ENCODE assay signal across 1 cellular context in genomic region chr1:162639718-162640117, GRCh38.
TF ChIP-seq lines count a peak whose summit lies in the region.

No MANE protein-coding gene starts in this region.

TF ChIP-seq in GM12878, 131 proteins besides CTCF, POLR2A, EP300 and RAD21 (continued from another document and continues in another):
- TF ChIP-seq ZNF687 (IDR thresholded peaks at IDR 0.05) (no peak), NFXL1 (IDR thresholded peaks at IDR 0.05; ENCODE audit: borderline replicate concordance) (no peak), SREBF1 (IDR thresholded peaks at IDR 0.05; ENCODE audit: low read length) (no peak), KDM1A (IDR thresholded peaks at IDR 0.05; ENCODE audit: borderline replicate concordance) (no peak), NFIC (IDR thresholded peaks at IDR 0.05; ENCODE audit: low read depth, low read length) (peak; percentile 60), BMI1 (IDR thresholded peaks at IDR 0.05; ENCODE audit: borderline replicate concordance) (no peak), IKZF2 (IDR thresholded peaks at IDR 0.05) (peak; percentile 87 to 89), KLF5 (IDR thresholded peaks at IDR 0.05; ENCODE audit: partially characterized antibody) (no peak), SMC3 (IDR thresholded peaks at IDR 0.05; ENCODE audit: borderline replicate concordance, low read length) (no peak), POLR2AphosphoS2 (IDR thresholded peaks at IDR 0.05; ENCODE audit: low read depth, low read length) (no peak), E2F8 (IDR thresholded peaks at IDR 0.05; ENCODE audit: low read depth, partially characterized antibody) (no peak), IRF4 (IDR thresholded peaks at IDR 0.05; ENCODE audit: low read depth, low read length) (peak; percentile 52; the same call in 1 of the 2 replicates), MTA3 (IDR thresholded peaks at IDR 0.05; ENCODE audit: borderline replicate concordance, low read length) (no peak), CBFB (IDR thresholded peaks at IDR 0.05; ENCODE audit: low read depth) (peak; percentile 19; the same call in 1 of the 2 replicates), KAT2A (conservative IDR thresholded peaks at IDR 0.05; ENCODE audit: control insufficient read depth, low read depth, low read length) (no peak), ELK1 (IDR thresholded peaks at IDR 0.05; ENCODE audit: low read depth, low read length) (no peak), ATF3 (IDR thresholded peaks at IDR 0.05; ENCODE audit: borderline replicate concordance, extremely low read depth, low read depth, low read length) (no peak), JUNB (IDR thresholded peaks at IDR 0.05) (no peak), MEF2A (IDR thresholded peaks at IDR 0.05; ENCODE audit: insufficient read depth, low read depth, low read length) (no peak), EZH2 (IDR thresholded peaks at IDR 0.05; ENCODE audit: borderline replicate concordance, control insufficient read depth, low read depth, low read length) (no peak), ATF7 (IDR thresholded peaks at IDR 0.05; ENCODE audit: low read depth) (peak; percentile 73), MYB (IDR thresholded peaks at IDR 0.05; ENCODE audit: borderline replicate concordance, low read depth, low read length) (no peak), NBN (IDR thresholded peaks at IDR 0.05) (peak; percentile 70), IRF5 (IDR thresholded peaks at IDR 0.05; ENCODE audit: borderline replicate concordance) (no peak)
- TF ChIP-seq, protein P1, sequence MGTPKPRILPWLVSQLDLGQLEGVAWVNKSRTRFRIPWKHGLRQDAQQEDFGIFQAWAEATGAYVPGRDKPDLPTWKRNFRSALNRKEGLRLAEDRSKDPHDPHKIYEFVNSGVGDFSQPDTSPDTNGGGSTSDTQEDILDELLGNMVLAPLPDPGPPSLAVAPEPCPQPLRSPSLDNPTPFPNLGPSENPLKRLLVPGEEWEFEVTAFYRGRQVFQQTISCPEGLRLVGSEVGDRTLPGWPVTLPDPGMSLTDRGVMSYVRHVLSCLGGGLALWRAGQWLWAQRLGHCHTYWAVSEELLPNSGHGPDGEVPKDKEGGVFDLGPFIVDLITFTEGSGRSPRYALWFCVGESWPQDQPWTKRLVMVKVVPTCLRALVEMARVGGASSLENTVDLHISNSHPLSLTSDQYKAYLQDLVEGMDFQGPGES (IDR thresholded peaks at IDR 0.05): no peak
- TF ChIP-seq, protein P2, sequence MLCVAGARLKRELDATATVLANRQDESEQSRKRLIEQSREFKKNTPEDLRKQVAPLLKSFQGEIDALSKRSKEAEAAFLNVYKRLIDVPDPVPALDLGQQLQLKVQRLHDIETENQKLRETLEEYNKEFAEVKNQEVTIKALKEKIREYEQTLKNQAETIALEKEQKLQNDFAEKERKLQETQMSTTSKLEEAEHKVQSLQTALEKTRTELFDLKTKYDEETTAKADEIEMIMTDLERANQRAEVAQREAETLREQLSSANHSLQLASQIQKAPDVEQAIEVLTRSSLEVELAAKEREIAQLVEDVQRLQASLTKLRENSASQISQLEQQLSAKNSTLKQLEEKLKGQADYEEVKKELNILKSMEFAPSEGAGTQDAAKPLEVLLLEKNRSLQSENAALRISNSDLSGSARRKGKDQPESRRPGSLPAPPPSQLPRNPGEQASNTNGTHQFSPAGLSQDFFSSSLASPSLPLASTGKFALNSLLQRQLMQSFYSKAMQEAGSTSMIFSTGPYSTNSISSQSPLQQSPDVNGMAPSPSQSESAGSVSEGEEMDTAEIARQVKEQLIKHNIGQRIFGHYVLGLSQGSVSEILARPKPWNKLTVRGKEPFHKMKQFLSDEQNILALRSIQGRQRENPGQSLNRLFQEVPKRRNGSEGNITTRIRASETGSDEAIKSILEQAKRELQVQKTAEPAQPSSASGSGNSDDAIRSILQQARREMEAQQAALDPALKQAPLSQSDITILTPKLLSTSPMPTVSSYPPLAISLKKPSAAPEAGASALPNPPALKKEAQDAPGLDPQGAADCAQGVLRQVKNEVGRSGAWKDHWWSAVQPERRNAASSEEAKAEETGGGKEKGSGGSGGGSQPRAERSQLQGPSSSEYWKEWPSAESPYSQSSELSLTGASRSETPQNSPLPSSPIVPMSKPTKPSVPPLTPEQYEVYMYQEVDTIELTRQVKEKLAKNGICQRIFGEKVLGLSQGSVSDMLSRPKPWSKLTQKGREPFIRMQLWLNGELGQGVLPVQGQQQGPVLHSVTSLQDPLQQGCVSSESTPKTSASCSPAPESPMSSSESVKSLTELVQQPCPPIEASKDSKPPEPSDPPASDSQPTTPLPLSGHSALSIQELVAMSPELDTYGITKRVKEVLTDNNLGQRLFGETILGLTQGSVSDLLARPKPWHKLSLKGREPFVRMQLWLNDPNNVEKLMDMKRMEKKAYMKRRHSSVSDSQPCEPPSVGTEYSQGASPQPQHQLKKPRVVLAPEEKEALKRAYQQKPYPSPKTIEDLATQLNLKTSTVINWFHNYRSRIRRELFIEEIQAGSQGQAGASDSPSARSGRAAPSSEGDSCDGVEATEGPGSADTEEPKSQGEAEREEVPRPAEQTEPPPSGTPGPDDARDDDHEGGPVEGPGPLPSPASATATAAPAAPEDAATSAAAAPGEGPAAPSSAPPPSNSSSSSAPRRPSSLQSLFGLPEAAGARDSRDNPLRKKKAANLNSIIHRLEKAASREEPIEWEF (IDR thresholded peaks at IDR 0.05; ENCODE audit: insufficient replicate concordance, low read depth, low read length): no peak
- TF ChIP-seq, protein P3, sequence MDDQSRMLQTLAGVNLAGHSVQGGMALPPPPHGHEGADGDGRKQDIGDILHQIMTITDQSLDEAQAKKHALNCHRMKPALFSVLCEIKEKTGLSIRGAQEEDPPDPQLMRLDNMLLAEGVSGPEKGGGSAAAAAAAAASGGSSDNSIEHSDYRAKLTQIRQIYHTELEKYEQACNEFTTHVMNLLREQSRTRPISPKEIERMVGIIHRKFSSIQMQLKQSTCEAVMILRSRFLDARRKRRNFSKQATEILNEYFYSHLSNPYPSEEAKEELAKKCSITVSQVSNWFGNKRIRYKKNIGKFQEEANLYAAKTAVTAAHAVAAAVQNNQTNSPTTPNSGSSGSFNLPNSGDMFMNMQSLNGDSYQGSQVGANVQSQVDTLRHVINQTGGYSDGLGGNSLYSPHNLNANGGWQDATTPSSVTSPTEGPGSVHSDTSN (IDR thresholded peaks at IDR 0.05; ENCODE audit: insufficient replicate concordance, low read depth, low read length): no peak
- TF ChIP-seq, protein P4, sequence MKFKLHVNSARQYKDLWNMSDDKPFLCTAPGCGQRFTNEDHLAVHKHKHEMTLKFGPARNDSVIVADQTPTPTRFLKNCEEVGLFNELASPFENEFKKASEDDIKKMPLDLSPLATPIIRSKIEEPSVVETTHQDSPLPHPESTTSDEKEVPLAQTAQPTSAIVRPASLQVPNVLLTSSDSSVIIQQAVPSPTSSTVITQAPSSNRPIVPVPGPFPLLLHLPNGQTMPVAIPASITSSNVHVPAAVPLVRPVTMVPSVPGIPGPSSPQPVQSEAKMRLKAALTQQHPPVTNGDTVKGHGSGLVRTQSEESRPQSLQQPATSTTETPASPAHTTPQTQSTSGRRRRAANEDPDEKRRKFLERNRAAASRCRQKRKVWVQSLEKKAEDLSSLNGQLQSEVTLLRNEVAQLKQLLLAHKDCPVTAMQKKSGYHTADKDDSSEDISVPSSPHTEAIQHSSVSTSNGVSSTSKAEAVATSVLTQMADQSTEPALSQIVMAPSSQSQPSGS (IDR thresholded peaks at IDR 0.05; ENCODE audit: low read length): no peak
- TF ChIP-seq, protein P5, sequence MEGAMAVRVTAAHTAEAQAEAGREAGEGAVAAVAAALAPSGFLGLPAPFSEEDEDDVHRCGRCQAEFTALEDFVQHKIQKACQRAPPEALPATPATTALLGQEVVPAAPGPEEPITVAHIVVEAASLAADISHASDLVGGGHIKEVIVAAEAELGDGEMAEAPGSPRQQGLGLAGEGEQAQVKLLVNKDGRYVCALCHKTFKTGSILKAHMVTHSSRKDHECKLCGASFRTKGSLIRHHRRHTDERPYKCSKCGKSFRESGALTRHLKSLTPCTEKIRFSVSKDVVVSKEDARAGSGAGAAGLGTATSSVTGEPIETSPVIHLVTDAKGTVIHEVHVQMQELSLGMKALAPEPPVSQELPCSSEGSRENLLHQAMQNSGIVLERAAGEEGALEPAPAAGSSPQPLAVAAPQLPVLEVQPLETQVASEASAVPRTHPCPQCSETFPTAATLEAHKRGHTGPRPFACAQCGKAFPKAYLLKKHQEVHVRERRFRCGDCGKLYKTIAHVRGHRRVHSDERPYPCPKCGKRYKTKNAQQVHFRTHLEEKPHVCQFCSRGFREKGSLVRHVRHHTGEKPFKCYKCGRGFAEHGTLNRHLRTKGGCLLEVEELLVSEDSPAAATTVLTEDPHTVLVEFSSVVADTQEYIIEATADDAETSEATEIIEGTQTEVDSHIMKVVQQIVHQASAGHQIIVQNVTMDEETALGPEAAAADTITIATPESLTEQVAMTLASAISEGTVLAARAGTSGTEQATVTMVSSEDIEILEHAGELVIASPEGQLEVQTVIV (IDR thresholded peaks at IDR 0.05; ENCODE audit: borderline replicate concordance, partially characterized antibody): no peak
